1 cellular context compared by ENCODE assay signal in the genomic region with DNA sequence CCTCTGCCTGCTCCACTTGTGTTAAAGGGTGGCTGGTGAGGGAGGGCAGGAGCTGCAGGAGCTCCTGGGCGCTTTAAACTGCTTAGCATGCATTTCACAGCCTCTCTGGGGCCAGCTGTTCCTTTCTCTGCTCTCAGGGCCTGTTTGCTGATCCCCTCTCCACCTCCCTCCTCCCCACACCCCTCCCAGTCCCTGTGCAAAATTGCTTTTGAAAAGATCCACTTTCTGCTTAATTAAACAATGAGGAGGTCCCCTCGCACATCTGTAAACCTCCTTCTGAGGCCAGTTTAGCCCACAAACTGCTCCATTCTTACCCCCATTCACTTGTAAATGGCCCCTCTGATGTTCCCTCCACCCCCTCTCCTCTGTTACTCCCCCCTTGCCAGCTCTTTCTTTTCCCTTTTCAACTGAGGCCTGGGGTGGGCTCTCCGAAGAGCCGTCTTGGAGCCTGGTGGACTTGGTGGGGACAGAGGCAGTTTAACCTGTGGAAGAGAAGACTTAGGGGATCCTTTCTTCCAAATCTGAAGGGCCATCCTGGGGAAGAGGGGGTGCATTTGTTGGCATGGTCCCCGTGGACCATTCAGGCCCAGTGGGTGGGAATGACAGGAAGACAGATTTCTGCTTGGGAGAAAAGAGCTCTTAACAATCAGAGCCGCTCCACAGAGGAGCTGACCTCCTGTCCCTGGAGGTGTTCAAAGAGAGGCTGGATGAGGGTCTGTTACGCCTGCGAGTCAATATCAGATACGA.
TF ChIP-seq lines count a peak whose summit lies in the region.

No MANE protein-coding gene starts in this region.

TF ChIP-seq in H1, 55 proteins besides CTCF, POLR2A, EP300 and RAD21:
- peak; percentile 64 for TF ChIP-seq CTBP2 (IDR thresholded peaks at IDR 0.05; ENCODE audit: borderline replicate concordance, insufficient read depth, insufficient read length, low read length)
- TF ChIP-seq, protein P1, sequence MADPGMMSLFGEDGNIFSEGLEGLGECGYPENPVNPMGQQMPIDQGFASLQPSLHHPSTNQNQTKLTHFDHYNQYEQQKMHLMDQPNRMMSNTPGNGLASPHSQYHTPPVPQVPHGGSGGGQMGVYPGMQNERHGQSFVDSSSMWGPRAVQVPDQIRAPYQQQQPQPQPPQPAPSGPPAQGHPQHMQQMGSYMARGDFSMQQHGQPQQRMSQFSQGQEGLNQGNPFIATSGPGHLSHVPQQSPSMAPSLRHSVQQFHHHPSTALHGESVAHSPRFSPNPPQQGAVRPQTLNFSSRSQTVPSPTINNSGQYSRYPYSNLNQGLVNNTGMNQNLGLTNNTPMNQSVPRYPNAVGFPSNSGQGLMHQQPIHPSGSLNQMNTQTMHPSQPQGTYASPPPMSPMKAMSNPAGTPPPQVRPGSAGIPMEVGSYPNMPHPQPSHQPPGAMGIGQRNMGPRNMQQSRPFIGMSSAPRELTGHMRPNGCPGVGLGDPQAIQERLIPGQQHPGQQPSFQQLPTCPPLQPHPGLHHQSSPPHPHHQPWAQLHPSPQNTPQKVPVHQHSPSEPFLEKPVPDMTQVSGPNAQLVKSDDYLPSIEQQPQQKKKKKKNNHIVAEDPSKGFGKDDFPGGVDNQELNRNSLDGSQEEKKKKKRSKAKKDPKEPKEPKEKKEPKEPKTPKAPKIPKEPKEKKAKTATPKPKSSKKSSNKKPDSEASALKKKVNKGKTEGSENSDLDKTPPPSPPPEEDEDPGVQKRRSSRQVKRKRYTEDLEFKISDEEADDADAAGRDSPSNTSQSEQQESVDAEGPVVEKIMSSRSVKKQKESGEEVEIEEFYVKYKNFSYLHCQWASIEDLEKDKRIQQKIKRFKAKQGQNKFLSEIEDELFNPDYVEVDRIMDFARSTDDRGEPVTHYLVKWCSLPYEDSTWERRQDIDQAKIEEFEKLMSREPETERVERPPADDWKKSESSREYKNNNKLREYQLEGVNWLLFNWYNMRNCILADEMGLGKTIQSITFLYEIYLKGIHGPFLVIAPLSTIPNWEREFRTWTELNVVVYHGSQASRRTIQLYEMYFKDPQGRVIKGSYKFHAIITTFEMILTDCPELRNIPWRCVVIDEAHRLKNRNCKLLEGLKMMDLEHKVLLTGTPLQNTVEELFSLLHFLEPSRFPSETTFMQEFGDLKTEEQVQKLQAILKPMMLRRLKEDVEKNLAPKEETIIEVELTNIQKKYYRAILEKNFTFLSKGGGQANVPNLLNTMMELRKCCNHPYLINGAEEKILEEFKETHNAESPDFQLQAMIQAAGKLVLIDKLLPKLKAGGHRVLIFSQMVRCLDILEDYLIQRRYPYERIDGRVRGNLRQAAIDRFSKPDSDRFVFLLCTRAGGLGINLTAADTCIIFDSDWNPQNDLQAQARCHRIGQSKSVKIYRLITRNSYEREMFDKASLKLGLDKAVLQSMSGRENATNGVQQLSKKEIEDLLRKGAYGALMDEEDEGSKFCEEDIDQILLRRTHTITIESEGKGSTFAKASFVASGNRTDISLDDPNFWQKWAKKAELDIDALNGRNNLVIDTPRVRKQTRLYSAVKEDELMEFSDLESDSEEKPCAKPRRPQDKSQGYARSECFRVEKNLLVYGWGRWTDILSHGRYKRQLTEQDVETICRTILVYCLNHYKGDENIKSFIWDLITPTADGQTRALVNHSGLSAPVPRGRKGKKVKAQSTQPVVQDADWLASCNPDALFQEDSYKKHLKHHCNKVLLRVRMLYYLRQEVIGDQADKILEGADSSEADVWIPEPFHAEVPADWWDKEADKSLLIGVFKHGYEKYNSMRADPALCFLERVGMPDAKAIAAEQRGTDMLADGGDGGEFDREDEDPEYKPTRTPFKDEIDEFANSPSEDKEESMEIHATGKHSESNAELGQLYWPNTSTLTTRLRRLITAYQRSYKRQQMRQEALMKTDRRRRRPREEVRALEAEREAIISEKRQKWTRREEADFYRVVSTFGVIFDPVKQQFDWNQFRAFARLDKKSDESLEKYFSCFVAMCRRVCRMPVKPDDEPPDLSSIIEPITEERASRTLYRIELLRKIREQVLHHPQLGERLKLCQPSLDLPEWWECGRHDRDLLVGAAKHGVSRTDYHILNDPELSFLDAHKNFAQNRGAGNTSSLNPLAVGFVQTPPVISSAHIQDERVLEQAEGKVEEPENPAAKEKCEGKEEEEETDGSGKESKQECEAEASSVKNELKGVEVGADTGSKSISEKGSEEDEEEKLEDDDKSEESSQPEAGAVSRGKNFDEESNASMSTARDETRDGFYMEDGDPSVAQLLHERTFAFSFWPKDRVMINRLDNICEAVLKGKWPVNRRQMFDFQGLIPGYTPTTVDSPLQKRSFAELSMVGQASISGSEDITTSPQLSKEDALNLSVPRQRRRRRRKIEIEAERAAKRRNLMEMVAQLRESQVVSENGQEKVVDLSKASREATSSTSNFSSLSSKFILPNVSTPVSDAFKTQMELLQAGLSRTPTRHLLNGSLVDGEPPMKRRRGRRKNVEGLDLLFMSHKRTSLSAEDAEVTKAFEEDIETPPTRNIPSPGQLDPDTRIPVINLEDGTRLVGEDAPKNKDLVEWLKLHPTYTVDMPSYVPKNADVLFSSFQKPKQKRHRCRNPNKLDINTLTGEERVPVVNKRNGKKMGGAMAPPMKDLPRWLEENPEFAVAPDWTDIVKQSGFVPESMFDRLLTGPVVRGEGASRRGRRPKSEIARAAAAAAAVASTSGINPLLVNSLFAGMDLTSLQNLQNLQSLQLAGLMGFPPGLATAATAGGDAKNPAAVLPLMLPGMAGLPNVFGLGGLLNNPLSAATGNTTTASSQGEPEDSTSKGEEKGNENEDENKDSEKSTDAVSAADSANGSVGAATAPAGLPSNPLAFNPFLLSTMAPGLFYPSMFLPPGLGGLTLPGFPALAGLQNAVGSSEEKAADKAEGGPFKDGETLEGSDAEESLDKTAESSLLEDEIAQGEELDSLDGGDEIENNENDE (IDR thresholded peaks at IDR 0.05; ENCODE audit: insufficient replicate concordance, low read length), result peak; percentile 90
- TF ChIP-seq, protein P2, sequence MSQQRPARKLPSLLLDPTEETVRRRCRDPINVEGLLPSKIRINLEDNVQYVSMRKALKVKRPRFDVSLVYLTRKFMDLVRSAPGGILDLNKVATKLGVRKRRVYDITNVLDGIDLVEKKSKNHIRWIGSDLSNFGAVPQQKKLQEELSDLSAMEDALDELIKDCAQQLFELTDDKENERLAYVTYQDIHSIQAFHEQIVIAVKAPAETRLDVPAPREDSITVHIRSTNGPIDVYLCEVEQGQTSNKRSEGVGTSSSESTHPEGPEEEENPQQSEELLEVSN (IDR thresholded peaks at IDR 0.05), result no peak
- TF ChIP-seq FOSL1 (IDR thresholded peaks at IDR 0.05; ENCODE audit: insufficient read depth, low read depth, low read length), result no peak
- TF ChIP-seq EGR1 (IDR thresholded peaks at IDR 0.05; ENCODE audit: borderline replicate concordance, low read depth, low read length), result peak; percentile 78
- peak; percentile 1; the same call in 1 of the 2 replicates for TF ChIP-seq POU5F1 (IDR thresholded peaks at IDR 0.05; ENCODE audit: low read depth, low read length)
- 0 out of 2 replicates have a peak, but pooled peaks have one; percentile 11 for TF ChIP-seq YY1 (IDR thresholded peaks at IDR 0.05; ENCODE audit: low read depth, low read length)
- TF ChIP-seq KDM5A (IDR thresholded peaks at IDR 0.05; ENCODE audit: low read length), result no peak
- TF ChIP-seq JUND (IDR thresholded peaks at IDR 0.05; ENCODE audit: low read length), result no peak
- no peak for TF ChIP-seq CREB1 (IDR thresholded peaks at IDR 0.05)
- TF ChIP-seq PHF8 (conservative IDR thresholded peaks at IDR 0.05; ENCODE audit: low read depth, low read length), result no peak
- TF ChIP-seq SP4 (IDR thresholded peaks at IDR 0.05; ENCODE audit: low read length), result 0 out of 2 replicates have a peak, but pooled peaks have one; percentile 41
- no peak for TF ChIP-seq CHD1 (IDR thresholded peaks at IDR 0.05; ENCODE audit: low read depth, low read length)
- no peak for TF ChIP-seq KDM4A (IDR thresholded peaks at IDR 0.05; ENCODE audit: low read depth, low read length, severe bottlenecking)
- TF ChIP-seq TCF12 (IDR thresholded peaks at IDR 0.05; ENCODE audit: low read depth, low read length), result peak; percentile 85
- no peak for TF ChIP-seq CBX8 (IDR thresholded peaks at IDR 0.05; ENCODE audit: borderline replicate concordance, low read depth, low read length)
- no peak for TF ChIP-seq RXRA (IDR thresholded peaks at IDR 0.05; ENCODE audit: insufficient read depth, low read depth, low read length)
- no peak for TF ChIP-seq ASH2L (IDR thresholded peaks at IDR 0.05; ENCODE audit: low read length)
- TF ChIP-seq POLR2AphosphoS5 (IDR thresholded peaks at IDR 0.05; ENCODE audit: low read depth, low read length), result no peak
- peak; percentile 84 for TF ChIP-seq MAFK (IDR thresholded peaks at IDR 0.05; ENCODE audit: low read depth, low read length)
- no peak for TF ChIP-seq BACH1 (IDR thresholded peaks at IDR 0.05; ENCODE audit: low read length)
- TF ChIP-seq RFX5 (IDR thresholded peaks at IDR 0.05; ENCODE audit: borderline replicate concordance, low read depth, low read length), result no peak
- no peak; the same call in 1 of the 2 replicates for TF ChIP-seq SUZ12 (IDR thresholded peaks at IDR 0.05; ENCODE audit: low read length)
- peak; percentile 28 to 81; a peak in 1 of 4 replicates for TF ChIP-seq HDAC2 (IDR thresholded peaks at IDR 0.05; ENCODE audit: borderline replicate concordance in 1 of 2, low read depth in 2 of 2, low read length in 2 of 2)
- 0 out of 2 replicates have a peak, but pooled peaks have one; percentile 2 for TF ChIP-seq SRF (IDR thresholded peaks at IDR 0.05; ENCODE audit: low read depth, low read length)
- TF ChIP-seq NANOG (IDR thresholded peaks at IDR 0.05; ENCODE audit: insufficient read depth, low read depth, low read length, poor library complexity, severe bottlenecking), result peak; percentile 92
- no peak for TF ChIP-seq ZNF274 (IDR thresholded peaks at IDR 0.05; ENCODE audit: borderline replicate concordance, extremely low read depth, low read length)
- TF ChIP-seq SIN3A (conservative IDR thresholded peaks at IDR 0.05 in 1 of 2, IDR thresholded peaks at IDR 0.05 in 1 of 2; ENCODE audit: low read depth in 1 of 2, low read length in 2 of 2), result peak; percentile 42 to 79; a peak in 2 of 4 replicates
- peak; percentile 16 for TF ChIP-seq SAP30 (IDR thresholded peaks at IDR 0.05; ENCODE audit: insufficient read depth, insufficient replicate concordance, low read length)
- TF ChIP-seq EZH2 (IDR thresholded peaks at IDR 0.05; ENCODE audit: low read depth, low read length, severe bottlenecking), result no peak
